ENCODE assay signal across 29 cellular contexts in genomic region chr6:1617466-1618304, GRCh38. TPM values are rescaled to one million over a fixed set of nuclear protein-coding genes. Genes with fewer than 3 reads are reported as not detected.
DNase-seq lines count a peak whose midpoint lies in the region; ATAC-seq, FAIRE-seq and TF ChIP-seq lines count a peak whose summit lies in the region.
"Had no signal": no experiment of that assay in that cellular context is flagged by ENCODE, and none has a peak within 500 bp of the region (broad histone marks: within the 10 kb centered on the region; RNA-seq: fewer than 3 reads in every experiment).

No MANE protein-coding gene starts in this region.

- no peak for FAIRE-seq in kidney (lab: Jason Lieb, UNC)
- FAIRE-seq: colon, endometrium, GM18507, pancreas had no signal

- H3K9me3 ChIP-seq in right cardiac atrium (ENCODE audit: control insufficient read depth, low read length) (no peaks in the 10 kb centered on the region), right atrium auricular region (no peaks in the 10 kb centered on the region), kidney (ENCODE audit: control insufficient read depth in 1 of 2, low read length in 2 of 2) (no peaks in the 10 kb centered on the region), smooth muscle cell (replicated peaks; ENCODE audit: low read depth) (no peaks in the 10 kb centered on the region)
- H3K9me3 ChIP-seq: BE2C, heart right ventricle, pancreas, upper lobe of right lung had no signal

- H3K4me1 ChIP-seq in right cardiac atrium (ENCODE audit: control insufficient read depth, insufficient read depth, low read length) (no peaks in the 10 kb centered on the region), right atrium auricular region (peaks cover 0 to 12% of the 10 kb centered on the region in 2 donors), kidney (ENCODE audit: control insufficient read depth in 1 of 2, insufficient read depth in 1 of 2, low read depth in 1 of 2, low read length in 2 of 2) (no peaks in the 10 kb centered on the region), smooth muscle cell (ENCODE audit: low read depth) (peaks cover 8% of the 10 kb centered on the region)
- H3K4me1 ChIP-seq: BE2C had no signal

- no peaks in the 10 kb centered on the region for H3F3A ChIP-seq in smooth muscle cell (ENCODE audit: low read depth)

- DNase-seq in right cardiac atrium: peak in 2 of 3 donors; percentile 43 to 46
- DNase-seq in right atrium auricular region (ENCODE audit: low spot score): no peak
- peak; percentile 74 for DNase-seq in kidney
- peak; percentile 25 for DNase-seq in retina
- no peak for DNase-seq in smooth muscle cell (lab: John Stamatoyannopoulos, UW; ENCODE audit: unreplicated experiment)
- DNase-seq: activated B cell treated with CpG ODN at 0.5 μM for 24 hours; activated CD8-positive, alpha-beta T cell treated with anti-CD3 and anti-CD28 coated beads for 36 hours; activated naive CD4-positive, alpha-beta T cell treated with anti-CD3 and anti-CD28 coated beads for 36 hours; activated T-cell treated with anti-CD3 and anti-CD28 coated beads, Interleukin-2, amount 50 U/mL, for 1 hour; BE2C; EL; heart right ventricle; HFFc6; NCI-H1417; NCI-H2171; NCI-H69; pancreas; stimulated activated CD4-positive, alpha-beta T cell treated with anti-CD3 and anti-CD28 coated beads, Interleukin-2, amount 100 ng/mL, for 24 hours; stimulated activated naive CD4-positive, alpha-beta T cell treated with Interleukin-2 at 50 U/mL for 16 hours; T-helper 9 cell; upper lobe of right lung had no signal

- ATAC-seq in right cardiac atrium (peak in 1 of 2 donors; percentile 5), GM21528 (IDR thresholded peaks at IDR 0.05; ENCODE audit: low FRiP score, unreplicated experiment) (no peak), HG03039 (IDR thresholded peaks at IDR 0.05; ENCODE audit: unreplicated experiment) (no peak), GM19452 (IDR thresholded peaks at IDR 0.05; ENCODE audit: unreplicated experiment) (no peak)
- ATAC-seq: activated CD8-positive, alpha-beta T cell treated with anti-CD3 and anti-CD28 coated beads for 36 hours; heart right ventricle; pancreas; upper lobe of right lung had no signal

- no peak overlapping the region for H3K4me3 ChIP-seq in right cardiac atrium (ENCODE audit: low read length)
- H3K4me3 ChIP-seq in right atrium auricular region: no peak overlapping the region
- H3K4me3 ChIP-seq in kidney (ENCODE audit: low read length in 2 of 2): no peak overlapping the region
- no peak overlapping the region for H3K4me3 ChIP-seq in smooth muscle cell
- H3K4me3 ChIP-seq: pancreas, upper lobe of right lung had no signal

- H3K4me2 ChIP-seq in smooth muscle cell: no peak overlapping the region

- H3K36me3 ChIP-seq in right atrium auricular region (no peaks in the 10 kb centered on the region), kidney (ENCODE audit: control insufficient read depth in 1 of 2, insufficient read depth in 2 of 2, low read length in 2 of 2) (no peaks in the 10 kb centered on the region), smooth muscle cell (ENCODE audit: low read depth) (no peaks in the 10 kb centered on the region)
- H3K36me3 ChIP-seq: BE2C, heart right ventricle, pancreas, upper lobe of right lung had no signal

- H3K27me3 ChIP-seq in right cardiac atrium (ENCODE audit: control insufficient read depth, insufficient read depth) (no peaks in the 10 kb centered on the region), right atrium auricular region (peaks cover 6 to 27% of the 10 kb centered on the region in 2 donors), smooth muscle cell (ENCODE audit: low read depth) (peaks cover 100% of the 10 kb centered on the region)
- H3K27me3 ChIP-seq: BE2C had no signal

- peaks cover 2% of the 10 kb centered on the region for H4K20me1 ChIP-seq in smooth muscle cell (ENCODE audit: low read depth)

- WGBS in right cardiac atrium: 79% methylated on average over 20 of the region's 20 CpGs
- 45% methylated on average over 20 of the region's 20 CpGs for WGBS in smooth muscle cell (ENCODE audit: low lambda C conversion rate)

- H3K9ac ChIP-seq in kidney (ENCODE audit: low read length in 2 of 2) (peak overlapping the region in 1 of 2 donors; percentile 51), smooth muscle cell (ENCODE audit: low read depth) (no peak overlapping the region)

- H3K27ac ChIP-seq in right cardiac atrium (ENCODE audit: low read length) (no peak overlapping the region), right atrium auricular region (peak overlapping the region in 1 of 2 donors; percentile 11), kidney (ENCODE audit: low read depth in 2 of 2, low read length in 2 of 2) (peak overlapping the region; percentile 41 to 57), smooth muscle cell (ENCODE audit: low read depth) (no peak overlapping the region)
- H3K27ac ChIP-seq: HL-60, pancreas, RWPE1, upper lobe of right lung had no signal

- H3K79me2 ChIP-seq in smooth muscle cell (ENCODE audit: low read depth): no peaks in the 10 kb centered on the region

- no peak overlapping the region for H2AFZ ChIP-seq in smooth muscle cell (ENCODE audit: low read depth)

- intact Hi-C loops in right cardiac atrium (cut with DNase I): no loop called here
- intact Hi-C loops in kidney (cut with DNase I): no loop called here

- no peak for TF ChIP-seq CTCF in right atrium auricular region (IDR thresholded peaks at IDR 0.05)
- TF ChIP-seq CTCF in kidney (IDR thresholded peaks at IDR 0.05; ENCODE audit: borderline replicate concordance, extremely low read depth, insufficient read depth): no peak
- no peak for TF ChIP-seq CTCF in smooth muscle cell (IDR thresholded peaks at IDR 0.05; ENCODE audit: borderline replicate concordance, insufficient read depth, poor library complexity, severe bottlenecking)

RNA-seq across cellular contexts. Expression of gene FOXC1, which starts 8.0 kb away (rescaled TPM):
- total RNA-seq in right cardiac atrium (10 to 100 TPM; 15.1 to 25.0 (median 21.9) TPM), right atrium auricular region (10 to 100 TPM; 13.5 to 23.6 TPM), kidney (58.5 TPM), smooth muscle cell (0.58 and 1.4 TPM in 2 replicates)
- polyA plus RNA-seq in right cardiac atrium (7.2 TPM), kidney (ENCODE audit: insufficient read depth, low read depth, low replicate concordance) (18.0 TPM), smooth muscle cell (0.10 and 0.40 TPM in 2 replicates)
- total RNA-seq: activated naive CD4-positive, alpha-beta T cell treated with anti-CD3 and anti-CD28 coated beads for 36 hours had no signal

Comparison
In these comparisons a context has a peak if more than half of its experiments do, and no peak if none do; other contexts are left out.
1. DNase-seq: peak in right cardiac atrium (2 of 3), kidney (single experiment) and retina (single experiment); none in right atrium auricular region (single experiment) and smooth muscle cell (single experiment).
2. H3K27ac ChIP-seq: peak in kidney (2 of 2); none in right cardiac atrium (single experiment) and smooth muscle cell (single experiment).